Comparison of ENCODE assay signal across 8 cellular contexts in the genomic region with DNA sequence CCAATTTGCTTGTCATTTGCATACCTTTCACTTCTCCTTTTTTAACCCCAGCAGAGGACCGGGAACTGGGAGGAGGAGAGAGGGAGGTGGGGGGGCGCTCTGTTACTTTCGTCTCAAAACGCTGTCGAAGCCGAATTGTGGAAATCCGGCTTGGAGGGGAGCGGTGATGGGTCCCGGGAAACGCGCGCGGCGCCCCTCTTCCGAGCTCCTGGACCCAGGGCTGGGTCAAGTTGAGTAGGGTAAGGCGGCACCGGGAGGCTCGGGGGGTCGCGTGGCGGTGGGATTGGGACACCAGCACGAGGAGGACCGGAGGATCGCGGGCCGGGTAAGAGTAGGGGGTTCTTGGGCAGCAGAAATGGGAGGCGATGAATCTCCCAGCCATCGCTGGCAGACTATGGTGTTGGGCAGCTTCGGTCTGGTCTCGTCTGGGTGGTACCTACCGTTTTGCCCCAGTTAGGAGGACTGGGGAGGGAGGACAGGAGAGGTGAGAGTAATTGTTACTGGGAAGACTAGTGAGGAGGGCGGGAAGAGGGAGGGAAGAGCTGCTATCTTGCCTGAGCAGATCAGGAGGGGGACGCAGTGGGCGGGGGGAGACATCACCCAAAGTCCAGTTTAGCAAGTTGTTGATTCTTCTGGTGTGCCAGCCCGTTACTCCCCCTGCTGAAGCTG. TPM values are rescaled to one million over a fixed set of nuclear protein-coding genes. Genes with fewer than 3 reads are reported as not detected.
DNase-seq lines count a peak whose midpoint lies in the region; ATAC-seq and TF ChIP-seq lines count a peak whose summit lies in the region.

No MANE protein-coding gene starts in this region.

- ATAC-seq in HG03571 (IDR thresholded peaks at IDR 0.05; ENCODE audit: unreplicated experiment) (no peak), GM18511 (IDR thresholded peaks at IDR 0.05; ENCODE audit: unreplicated experiment) (no peak)

- no peak for TF ChIP-seq EP300 in suprapubic skin (IDR thresholded peaks at IDR 0.05)

- DNase-seq in MV-4-11 (lab: John Stamatoyannopoulos, UW): peak; percentile 68
- no peak for DNase-seq in brain microvascular endothelial cell
- peak; percentile 67 for DNase-seq in left kidney (ENCODE audit: low read depth, low spot score)
- no peak for DNase-seq in suprapubic skin (ENCODE audit: low spot score in 2 of 2)
- DNase-seq in EL: no peak

- no peak for TF ChIP-seq CTCF in brain microvascular endothelial cell (IDR thresholded peaks at IDR 0.05; ENCODE audit: low read depth, low read length, missing control alignments)
- TF ChIP-seq CTCF in suprapubic skin (IDR thresholded peaks at IDR 0.05): no peak

- H3K9me3 ChIP-seq in ES-I3 (ENCODE audit: control insufficient read depth, insufficient read depth, low read length) (no peaks in the 10 kb centered on the region; the same call in 1 of the 2 replicates), suprapubic skin (no peaks in the 10 kb centered on the region)

- TF ChIP-seq POLR2A in suprapubic skin (IDR thresholded peaks at IDR 0.05): no peak

- in situ Hi-C loops in brain microvascular endothelial cell (cut with HindIII; ENCODE audit: low pct_ligation_motif_present, low sequenced_read_pairs): no loop called here

- peaks cover 42% of the 10 kb centered on the region for H3K27me3 ChIP-seq in brain microvascular endothelial cell (replicated peaks)
- H3K27me3 ChIP-seq in suprapubic skin: peaks cover 42% of the 10 kb centered on the region

- no peaks in the 10 kb centered on the region for H3K36me3 ChIP-seq in ES-I3 (ENCODE audit: insufficient read depth, low read length)
- H3K36me3 ChIP-seq in brain microvascular endothelial cell (replicated peaks): no peaks in the 10 kb centered on the region
- H3K36me3 ChIP-seq in suprapubic skin: no peaks in the 10 kb centered on the region

- 5% methylated on average over 35 of the region's 35 CpGs for WGBS in suprapubic skin

- H3K4me3 ChIP-seq in brain microvascular endothelial cell (ENCODE audit: low read depth, low read length) (peak overlapping the region; percentile 61), suprapubic skin (peak overlapping the region; percentile 62)

- peak overlapping the region; percentile 80; the same call in 1 of the 2 replicates for H3K9ac ChIP-seq in ES-I3 (ENCODE audit: low read depth, low read length)

- H3K4me1 ChIP-seq in ES-I3 (ENCODE audit: insufficient read depth, low read length) (peaks cover 11% of the 10 kb centered on the region), suprapubic skin (peaks cover 43% of the 10 kb centered on the region)

- H3K27ac ChIP-seq in brain microvascular endothelial cell (no peak overlapping the region), suprapubic skin (no peak overlapping the region)

RNA-seq across cellular contexts. Expression of a gene that starts 1.4 kb away (rescaled TPM):
- total RNA-seq in suprapubic skin: 1 to 10 TPM in 3 of 4 donors, under 1 TPM in 1; 0.68 to 1.9 (median 1.3) TPM

Comparison
In these comparisons a context has a peak if more than half of its experiments do, and no peak if none do; other contexts are left out.
1. DNase-seq: peak in MV-4-11 (single experiment) and left kidney (single experiment); none in brain microvascular endothelial cell (single experiment), suprapubic skin (0 of 2) and EL (single experiment).